Comparison of ENCODE assay signal across 1 cellular context in the genomic region with DNA sequence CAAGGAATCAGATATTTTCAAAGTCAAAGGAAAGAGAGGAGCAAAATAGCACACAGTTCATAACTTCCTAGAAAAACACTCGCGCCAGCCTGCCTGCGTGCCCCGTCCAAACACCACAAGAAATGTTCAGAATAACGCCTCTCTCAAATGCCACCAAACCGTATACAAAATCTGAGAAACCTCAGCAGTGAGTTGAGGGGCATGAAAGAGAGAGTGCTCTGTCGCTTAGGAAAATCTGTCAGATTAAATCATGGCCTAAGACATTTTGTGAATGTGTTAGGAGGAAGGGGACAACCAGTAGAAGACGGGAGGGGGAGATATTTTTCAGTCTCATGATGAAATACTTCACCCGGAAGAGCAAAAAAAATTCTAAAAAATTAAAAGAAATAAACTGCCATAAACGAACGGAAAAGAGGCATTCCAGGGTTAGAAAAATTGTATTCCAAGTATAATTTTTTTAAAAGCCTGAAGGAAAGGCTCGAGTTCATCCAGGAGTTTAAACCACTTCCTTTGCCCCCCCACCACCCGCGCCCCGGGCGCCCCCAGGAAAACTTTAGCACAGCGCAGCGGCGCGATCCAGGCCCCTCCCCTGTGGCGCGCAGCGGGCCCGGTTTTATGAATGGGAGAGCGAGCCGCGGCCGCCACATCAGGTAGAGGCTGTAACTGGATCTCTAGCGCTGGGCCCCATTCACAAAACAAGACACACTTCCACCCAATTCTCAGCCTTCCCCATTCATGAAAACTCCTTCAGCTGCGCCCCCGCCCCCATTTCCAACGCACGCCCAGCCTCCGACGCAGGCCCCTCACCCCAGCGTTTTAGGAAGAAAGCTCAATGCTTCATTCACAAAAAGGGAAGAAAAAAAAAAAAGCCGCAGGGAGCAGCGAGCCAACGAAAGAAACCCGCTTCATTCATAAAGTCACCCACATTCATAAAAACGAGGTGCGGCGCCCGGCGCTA.
TF ChIP-seq lines count a peak whose summit lies in the region.

No MANE protein-coding gene starts in this region.

TF ChIP-seq in HepG2, 621 proteins besides CTCF, POLR2A, EP300 and RAD21 (continued from another document and continues in another):
- TF ChIP-seq, protein P1, sequence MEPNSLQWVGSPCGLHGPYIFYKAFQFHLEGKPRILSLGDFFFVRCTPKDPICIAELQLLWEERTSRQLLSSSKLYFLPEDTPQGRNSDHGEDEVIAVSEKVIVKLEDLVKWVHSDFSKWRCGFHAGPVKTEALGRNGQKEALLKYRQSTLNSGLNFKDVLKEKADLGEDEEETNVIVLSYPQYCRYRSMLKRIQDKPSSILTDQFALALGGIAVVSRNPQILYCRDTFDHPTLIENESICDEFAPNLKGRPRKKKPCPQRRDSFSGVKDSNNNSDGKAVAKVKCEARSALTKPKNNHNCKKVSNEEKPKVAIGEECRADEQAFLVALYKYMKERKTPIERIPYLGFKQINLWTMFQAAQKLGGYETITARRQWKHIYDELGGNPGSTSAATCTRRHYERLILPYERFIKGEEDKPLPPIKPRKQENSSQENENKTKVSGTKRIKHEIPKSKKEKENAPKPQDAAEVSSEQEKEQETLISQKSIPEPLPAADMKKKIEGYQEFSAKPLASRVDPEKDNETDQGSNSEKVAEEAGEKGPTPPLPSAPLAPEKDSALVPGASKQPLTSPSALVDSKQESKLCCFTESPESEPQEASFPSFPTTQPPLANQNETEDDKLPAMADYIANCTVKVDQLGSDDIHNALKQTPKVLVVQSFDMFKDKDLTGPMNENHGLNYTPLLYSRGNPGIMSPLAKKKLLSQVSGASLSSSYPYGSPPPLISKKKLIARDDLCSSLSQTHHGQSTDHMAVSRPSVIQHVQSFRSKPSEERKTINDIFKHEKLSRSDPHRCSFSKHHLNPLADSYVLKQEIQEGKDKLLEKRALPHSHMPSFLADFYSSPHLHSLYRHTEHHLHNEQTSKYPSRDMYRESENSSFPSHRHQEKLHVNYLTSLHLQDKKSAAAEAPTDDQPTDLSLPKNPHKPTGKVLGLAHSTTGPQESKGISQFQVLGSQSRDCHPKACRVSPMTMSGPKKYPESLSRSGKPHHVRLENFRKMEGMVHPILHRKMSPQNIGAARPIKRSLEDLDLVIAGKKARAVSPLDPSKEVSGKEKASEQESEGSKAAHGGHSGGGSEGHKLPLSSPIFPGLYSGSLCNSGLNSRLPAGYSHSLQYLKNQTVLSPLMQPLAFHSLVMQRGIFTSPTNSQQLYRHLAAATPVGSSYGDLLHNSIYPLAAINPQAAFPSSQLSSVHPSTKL (CRISPR knock-in tag; IDR thresholded peaks at IDR 0.05) = peak; percentile 23; the same call in 1 of the 2 replicates
- TF ChIP-seq ZMAT3 (CRISPR knock-in tag; conservative IDR thresholded peaks at IDR 0.05) (peak; percentile 49; the same call in 1 of the 2 replicates), KAT8 (CRISPR knock-in tag; IDR thresholded peaks at IDR 0.05) (0 out of 2 replicates have a peak, but pooled peaks have one; percentile 27), ZSCAN29 (CRISPR knock-in tag; conservative IDR thresholded peaks at IDR 0.05) (0 out of 2 replicates have a peak, but pooled peaks have one; percentile 23), ZNF850 (CRISPR knock-in tag; conservative IDR thresholded peaks at IDR 0.05) (0 out of 2 replicates have a peak, but pooled peaks have one; percentile 31), KMT2B (CRISPR knock-in tag; IDR thresholded peaks at IDR 0.05) (peak; percentile 18; the same call in 1 of the 2 replicates), ZNF180 (CRISPR knock-in tag; IDR thresholded peaks at IDR 0.05; ENCODE audit: borderline replicate concordance, low read depth) (no peak), NPAS2 (CRISPR knock-in tag; IDR thresholded peaks at IDR 0.05; ENCODE audit: borderline replicate concordance) (no peak), ZNF713 (CRISPR knock-in tag; IDR thresholded peaks at IDR 0.05) (no peak), ZNF569 (CRISPR knock-in tag; IDR thresholded peaks at IDR 0.05; ENCODE audit: borderline replicate concordance) (no peak), ZNF577 (CRISPR knock-in tag; IDR thresholded peaks at IDR 0.05; ENCODE audit: borderline replicate concordance, low read depth) (0 out of 2 replicates have a peak, but pooled peaks have one; percentile 33), NAIF1 (CRISPR knock-in tag; IDR thresholded peaks at IDR 0.05; ENCODE audit: borderline replicate concordance) (peak; percentile 47; the same call in 1 of the 2 replicates), RBFOX2 (IDR thresholded peaks at IDR 0.05; ENCODE audit: low read depth, low read length) (peak; percentile 71), KDM3A (CRISPR knock-in tag; IDR thresholded peaks at IDR 0.05; ENCODE audit: low read depth) (no peak), ZFY (CRISPR knock-in tag; IDR thresholded peaks at IDR 0.05) (peak; percentile 74), ZNF34 (CRISPR knock-in tag; IDR thresholded peaks at IDR 0.05; ENCODE audit: borderline replicate concordance) (no peak), LCORL (IDR thresholded peaks at IDR 0.05) (no peak), LCORL (CRISPR knock-in tag; IDR thresholded peaks at IDR 0.05) (peak; percentile 35; the same call in 1 of the 2 replicates), ZNF468 (CRISPR knock-in tag; IDR thresholded peaks at IDR 0.05) (no peak), ZNF720 (CRISPR knock-in tag; IDR thresholded peaks at IDR 0.05) (no peak), TCF7 (IDR thresholded peaks at IDR 0.05; ENCODE audit: low read depth) (no peak), HNRNPLL (IDR thresholded peaks at IDR 0.05; ENCODE audit: low read depth, low read length, poor library complexity, severe bottlenecking) (peak; percentile 84), SRSF1 (optimal IDR thresholded peaks at IDR 0.05; ENCODE audit: low read depth, low read length) (peak; percentile 77), PCBP1 (IDR thresholded peaks at IDR 0.05; ENCODE audit: borderline replicate concordance, low read depth, low read length) (no peak), ZNF383 (CRISPR knock-in tag; IDR thresholded peaks at IDR 0.05; ENCODE audit: borderline replicate concordance) (no peak)
- TF ChIP-seq, protein P2, sequence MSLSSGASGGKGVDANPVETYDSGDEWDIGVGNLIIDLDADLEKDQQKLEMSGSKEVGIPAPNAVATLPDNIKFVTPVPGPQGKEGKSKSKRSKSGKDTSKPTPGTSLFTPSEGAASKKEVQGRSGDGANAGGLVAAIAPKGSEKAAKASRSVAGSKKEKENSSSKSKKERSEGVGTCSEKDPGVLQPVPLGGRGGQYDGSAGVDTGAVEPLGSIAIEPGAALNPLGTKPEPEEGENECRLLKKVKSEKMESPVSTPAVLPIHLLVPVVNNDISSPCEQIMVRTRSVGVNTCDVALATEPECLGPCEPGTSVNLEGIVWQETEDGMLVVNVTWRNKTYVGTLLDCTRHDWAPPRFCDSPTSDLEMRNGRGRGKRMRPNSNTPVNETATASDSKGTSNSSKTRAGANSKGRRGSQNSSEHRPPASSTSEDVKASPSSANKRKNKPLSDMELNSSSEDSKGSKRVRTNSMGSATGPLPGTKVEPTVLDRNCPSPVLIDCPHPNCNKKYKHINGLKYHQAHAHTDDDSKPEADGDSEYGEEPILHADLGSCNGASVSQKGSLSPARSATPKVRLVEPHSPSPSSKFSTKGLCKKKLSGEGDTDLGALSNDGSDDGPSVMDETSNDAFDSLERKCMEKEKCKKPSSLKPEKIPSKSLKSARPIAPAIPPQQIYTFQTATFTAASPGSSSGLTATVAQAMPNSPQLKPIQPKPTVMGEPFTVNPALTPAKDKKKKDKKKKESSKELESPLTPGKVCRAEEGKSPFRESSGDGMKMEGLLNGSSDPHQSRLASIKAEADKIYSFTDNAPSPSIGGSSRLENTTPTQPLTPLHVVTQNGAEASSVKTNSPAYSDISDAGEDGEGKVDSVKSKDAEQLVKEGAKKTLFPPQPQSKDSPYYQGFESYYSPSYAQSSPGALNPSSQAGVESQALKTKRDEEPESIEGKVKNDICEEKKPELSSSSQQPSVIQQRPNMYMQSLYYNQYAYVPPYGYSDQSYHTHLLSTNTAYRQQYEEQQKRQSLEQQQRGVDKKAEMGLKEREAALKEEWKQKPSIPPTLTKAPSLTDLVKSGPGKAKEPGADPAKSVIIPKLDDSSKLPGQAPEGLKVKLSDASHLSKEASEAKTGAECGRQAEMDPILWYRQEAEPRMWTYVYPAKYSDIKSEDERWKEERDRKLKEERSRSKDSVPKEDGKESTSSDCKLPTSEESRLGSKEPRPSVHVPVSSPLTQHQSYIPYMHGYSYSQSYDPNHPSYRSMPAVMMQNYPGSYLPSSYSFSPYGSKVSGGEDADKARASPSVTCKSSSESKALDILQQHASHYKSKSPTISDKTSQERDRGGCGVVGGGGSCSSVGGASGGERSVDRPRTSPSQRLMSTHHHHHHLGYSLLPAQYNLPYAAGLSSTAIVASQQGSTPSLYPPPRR (CRISPR knock-in tag; IDR thresholded peaks at IDR 0.05; ENCODE audit: borderline replicate concordance) = peak; percentile 42; the same call in 1 of the 2 replicates
- TF ChIP-seq, protein P3, sequence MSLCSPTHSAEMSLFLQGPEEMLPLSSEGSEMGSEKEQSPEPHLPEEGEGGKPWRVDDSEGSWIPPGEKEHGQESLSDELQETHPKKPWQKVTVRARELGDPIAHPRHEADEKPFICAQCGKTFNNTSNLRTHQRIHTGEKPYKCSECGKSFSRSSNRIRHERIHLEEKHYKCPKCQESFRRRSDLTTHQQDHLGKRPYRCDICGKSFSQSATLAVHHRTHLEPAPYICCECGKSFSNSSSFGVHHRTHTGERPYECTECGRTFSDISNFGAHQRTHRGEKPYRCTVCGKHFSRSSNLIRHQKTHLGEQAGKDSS (CRISPR knock-in tag; IDR thresholded peaks at IDR 0.05; ENCODE audit: borderline replicate concordance, low read depth) = 0 out of 2 replicates have a peak, but pooled peaks have one; percentile 35
- TF ChIP-seq, protein P4, sequence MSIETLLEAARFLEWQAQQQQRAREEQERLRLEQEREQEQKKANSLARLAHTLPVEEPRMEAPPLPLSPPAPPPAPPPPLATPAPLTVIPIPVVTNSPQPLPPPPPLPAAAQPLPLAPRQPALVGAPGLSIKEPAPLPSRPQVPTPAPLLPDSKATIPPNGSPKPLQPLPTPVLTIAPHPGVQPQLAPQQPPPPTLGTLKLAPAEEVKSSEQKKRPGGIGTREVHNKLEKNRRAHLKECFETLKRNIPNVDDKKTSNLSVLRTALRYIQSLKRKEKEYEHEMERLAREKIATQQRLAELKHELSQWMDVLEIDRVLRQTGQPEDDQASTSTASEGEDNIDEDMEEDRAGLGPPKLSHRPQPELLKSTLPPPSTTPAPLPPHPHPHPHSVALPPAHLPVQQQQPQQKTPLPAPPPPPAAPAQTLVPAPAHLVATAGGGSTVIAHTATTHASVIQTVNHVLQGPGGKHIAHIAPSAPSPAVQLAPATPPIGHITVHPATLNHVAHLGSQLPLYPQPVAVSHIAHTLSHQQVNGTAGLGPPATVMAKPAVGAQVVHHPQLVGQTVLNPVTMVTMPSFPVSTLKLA (IDR thresholded peaks at IDR 0.05) = no peak
- TF ChIP-seq, protein P5, sequence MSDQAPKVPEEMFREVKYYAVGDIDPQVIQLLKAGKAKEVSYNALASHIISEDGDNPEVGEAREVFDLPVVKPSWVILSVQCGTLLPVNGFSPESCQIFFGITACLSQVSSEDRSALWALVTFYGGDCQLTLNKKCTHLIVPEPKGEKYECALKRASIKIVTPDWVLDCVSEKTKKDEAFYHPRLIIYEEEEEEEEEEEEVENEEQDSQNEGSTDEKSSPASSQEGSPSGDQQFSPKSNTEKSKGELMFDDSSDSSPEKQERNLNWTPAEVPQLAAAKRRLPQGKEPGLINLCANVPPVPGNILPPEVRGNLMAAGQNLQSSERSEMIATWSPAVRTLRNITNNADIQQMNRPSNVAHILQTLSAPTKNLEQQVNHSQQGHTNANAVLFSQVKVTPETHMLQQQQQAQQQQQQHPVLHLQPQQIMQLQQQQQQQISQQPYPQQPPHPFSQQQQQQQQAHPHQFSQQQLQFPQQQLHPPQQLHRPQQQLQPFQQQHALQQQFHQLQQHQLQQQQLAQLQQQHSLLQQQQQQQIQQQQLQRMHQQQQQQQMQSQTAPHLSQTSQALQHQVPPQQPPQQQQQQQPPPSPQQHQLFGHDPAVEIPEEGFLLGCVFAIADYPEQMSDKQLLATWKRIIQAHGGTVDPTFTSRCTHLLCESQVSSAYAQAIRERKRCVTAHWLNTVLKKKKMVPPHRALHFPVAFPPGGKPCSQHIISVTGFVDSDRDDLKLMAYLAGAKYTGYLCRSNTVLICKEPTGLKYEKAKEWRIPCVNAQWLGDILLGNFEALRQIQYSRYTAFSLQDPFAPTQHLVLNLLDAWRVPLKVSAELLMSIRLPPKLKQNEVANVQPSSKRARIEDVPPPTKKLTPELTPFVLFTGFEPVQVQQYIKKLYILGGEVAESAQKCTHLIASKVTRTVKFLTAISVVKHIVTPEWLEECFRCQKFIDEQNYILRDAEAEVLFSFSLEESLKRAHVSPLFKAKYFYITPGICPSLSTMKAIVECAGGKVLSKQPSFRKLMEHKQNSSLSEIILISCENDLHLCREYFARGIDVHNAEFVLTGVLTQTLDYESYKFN (CRISPR knock-in tag; conservative IDR thresholded peaks at IDR 0.05) = no peak
- TF ChIP-seq, protein P6, sequence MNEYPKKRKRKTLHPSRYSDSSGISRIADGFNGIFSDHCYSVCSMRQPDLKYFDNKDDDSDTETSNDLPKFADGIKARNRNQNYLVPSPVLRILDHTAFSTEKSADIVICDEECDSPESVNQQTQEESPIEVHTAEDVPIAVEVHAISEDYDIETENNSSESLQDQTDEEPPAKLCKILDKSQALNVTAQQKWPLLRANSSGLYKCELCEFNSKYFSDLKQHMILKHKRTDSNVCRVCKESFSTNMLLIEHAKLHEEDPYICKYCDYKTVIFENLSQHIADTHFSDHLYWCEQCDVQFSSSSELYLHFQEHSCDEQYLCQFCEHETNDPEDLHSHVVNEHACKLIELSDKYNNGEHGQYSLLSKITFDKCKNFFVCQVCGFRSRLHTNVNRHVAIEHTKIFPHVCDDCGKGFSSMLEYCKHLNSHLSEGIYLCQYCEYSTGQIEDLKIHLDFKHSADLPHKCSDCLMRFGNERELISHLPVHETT (CRISPR knock-in tag; conservative IDR thresholded peaks at IDR 0.05) = no peak
- TF ChIP-seq, protein P7, sequence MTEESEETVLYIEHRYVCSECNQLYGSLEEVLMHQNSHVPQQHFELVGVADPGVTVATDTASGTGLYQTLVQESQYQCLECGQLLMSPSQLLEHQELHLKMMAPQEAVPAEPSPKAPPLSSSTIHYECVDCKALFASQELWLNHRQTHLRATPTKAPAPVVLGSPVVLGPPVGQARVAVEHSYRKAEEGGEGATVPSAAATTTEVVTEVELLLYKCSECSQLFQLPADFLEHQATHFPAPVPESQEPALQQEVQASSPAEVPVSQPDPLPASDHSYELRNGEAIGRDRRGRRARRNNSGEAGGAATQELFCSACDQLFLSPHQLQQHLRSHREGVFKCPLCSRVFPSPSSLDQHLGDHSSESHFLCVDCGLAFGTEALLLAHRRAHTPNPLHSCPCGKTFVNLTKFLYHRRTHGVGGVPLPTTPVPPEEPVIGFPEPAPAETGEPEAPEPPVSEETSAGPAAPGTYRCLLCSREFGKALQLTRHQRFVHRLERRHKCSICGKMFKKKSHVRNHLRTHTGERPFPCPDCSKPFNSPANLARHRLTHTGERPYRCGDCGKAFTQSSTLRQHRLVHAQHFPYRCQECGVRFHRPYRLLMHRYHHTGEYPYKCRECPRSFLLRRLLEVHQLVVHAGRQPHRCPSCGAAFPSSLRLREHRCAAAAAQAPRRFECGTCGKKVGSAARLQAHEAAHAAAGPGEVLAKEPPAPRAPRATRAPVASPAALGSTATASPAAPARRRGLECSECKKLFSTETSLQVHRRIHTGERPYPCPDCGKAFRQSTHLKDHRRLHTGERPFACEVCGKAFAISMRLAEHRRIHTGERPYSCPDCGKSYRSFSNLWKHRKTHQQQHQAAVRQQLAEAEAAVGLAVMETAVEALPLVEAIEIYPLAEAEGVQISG (CRISPR knock-in tag; IDR thresholded peaks at IDR 0.05) = 0 out of 2 replicates have a peak, but pooled peaks have one; percentile 26
